In the genomic region with DNA sequence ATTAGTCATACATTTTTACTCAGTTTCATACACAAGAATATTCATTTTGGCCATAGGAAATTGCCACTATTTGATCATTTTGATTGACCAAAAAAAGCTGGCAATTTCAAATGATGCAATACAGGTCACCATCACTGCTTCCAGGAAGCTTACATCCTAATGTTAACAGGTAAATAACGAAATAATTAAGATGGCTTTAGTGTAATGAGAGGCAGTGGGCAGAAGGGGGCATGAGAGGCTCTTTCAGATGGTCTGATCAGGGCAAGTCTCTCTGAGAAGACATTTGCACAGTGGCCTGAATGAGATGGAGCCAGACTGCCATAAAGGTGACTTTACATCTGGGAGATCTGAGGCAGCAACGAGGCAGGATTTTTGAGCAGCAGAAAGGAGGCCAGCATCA, we compare ENCODE assay signal across 8 cellular contexts.
A peak's percentile ranks its signal among the peaks of the same experiment; 100 is the strongest.
DNase-seq lines count a peak whose midpoint lies in the region; ATAC-seq, FAIRE-seq and TF ChIP-seq lines count a peak whose summit lies in the region.

No MANE protein-coding gene starts in this region.

- no peaks in the 10 kb centered on the region for H3K4me1 ChIP-seq in colonic mucosa

- TF ChIP-seq CTCF in colonic mucosa (IDR thresholded peaks at IDR 0.05) = peak; percentile 47

- H3K36me3 ChIP-seq in MG63 (no peaks in the 10 kb centered on the region), colonic mucosa (no peaks in the 10 kb centered on the region)

- in situ Hi-C loops in ACHN (cut with HindIII; ENCODE audit: low pct_ligation_motif_present, low pct_unique_long_range_greater_than_20kb, low sequenced_read_pairs) = no loop called here

- peak; percentile 73 for ATAC-seq in HG02610 (IDR thresholded peaks at IDR 0.05; ENCODE audit: unreplicated experiment)
- peak; percentile 70 for ATAC-seq in SK-N-SH treated with all-trans-retinoic acid at 6 μM for 48 hours

- H3K4me3 ChIP-seq in MG63 (no peak overlapping the region), colonic mucosa (no peak overlapping the region)

- TF ChIP-seq POLR2A in GM12892 (IDR thresholded peaks at IDR 0.05; ENCODE audit: low read depth, low read length) = no peak

- H3K9me3 ChIP-seq in MG63 (no peaks in the 10 kb centered on the region), colonic mucosa (no peaks in the 10 kb centered on the region)

- intact Hi-C loops in colonic mucosa (cut with DNase I) = loop anchor here (5.0 kb wide), 1 partner anchor 265 kb away; no protein-coding TSS in a partner anchor

- no peaks in the 10 kb centered on the region for H3K27me3 ChIP-seq in MG63
- no peaks in the 10 kb centered on the region for H3K27me3 ChIP-seq in colonic mucosa

- H3K9ac ChIP-seq in colonic mucosa (ENCODE audit: low read depth in 2 of 2, low read length in 2 of 2) = no peak overlapping the region

- H3K27ac ChIP-seq in colonic mucosa = no peak overlapping the region

- DNase-seq in ACHN (peak; percentile 49), GM12892 (ENCODE audit: insufficient read length) (no peak), MG63 (peak; percentile 9), colonic mucosa (peak; percentile 56), medulla oblongata (ENCODE audit: extremely low spot score) (peak; percentile 58), OCI-M2 (lab: John Stamatoyannopoulos, UW; ENCODE audit: unreplicated experiment) (no peak)

- FAIRE-seq in GM12892 (lab: Jason Lieb, UNC) = peak; percentile 74

TF ChIP-seq in SK-N-SH treated with all-trans-retinoic acid at 6 μM for 48 hours, 23 proteins besides CTCF, POLR2A, EP300 and RAD21:
- TF ChIP-seq OSR1 (CRISPR knock-in tag; IDR thresholded peaks at IDR 0.05) (no peak), GLIS3 (CRISPR knock-in tag; IDR thresholded peaks at IDR 0.05) (no peak), ZC3H10 (CRISPR knock-in tag; IDR thresholded peaks at IDR 0.05) (no peak)

Comparison
In these comparisons a context has a peak if more than half of its experiments do, and no peak if none do; other contexts are left out.
1. DNase-seq: peak in ACHN (single experiment), MG63 (single experiment), colonic mucosa (single experiment) and medulla oblongata (single experiment); none in GM12892 (single experiment) and OCI-M2 (single experiment).